8 cellular contexts compared by ENCODE assay signal in genomic region chr2:237421542-237422047, GRCh38. TPM values are rescaled to one million over a fixed set of nuclear protein-coding genes. Genes with fewer than 3 reads are reported as not detected.
DNase-seq lines count a peak whose midpoint lies in the region; ATAC-seq and TF ChIP-seq lines count a peak whose summit lies in the region.

No MANE protein-coding gene starts in this region.

- DNase-seq in AG09309 (ENCODE audit: low read depth) (no peak), GM23338 (ENCODE audit: low spot score) (peak; percentile 92), NCI-H526 (lab: John Stamatoyannopoulos, UW) (peak; percentile 17 to 74), memory B cell (ENCODE audit: low spot score in 2 of 2) (peak; percentile 11 to 27)
- DNase-seq in activated CD4-positive, alpha-beta T cell treated with anti-CD3 and anti-CD28 coated beads, Interleukin-2, amount 50 U/mL, for 4 hours = peak; percentile 79
- peak; percentile 62 for DNase-seq in effector CD8-positive, alpha-beta T cell (lab: John Stamatoyannopoulos, UW)
- peak; percentile 58 to 79 (median 74) for DNase-seq in stimulated activated CD4-positive, alpha-beta T cell treated with anti-CD3 and anti-CD28 coated beads, TNF-alpha, amount 100 ng/mL, for 48 hours (ENCODE audit: low read depth in 3 of 3)

- H3K4me1 Mint-ChIP-seq in GM23338 = peaks cover 5% of the 10 kb centered on the region
- H3K4me1 Mint-ChIP-seq in memory B cell = peaks cover 2% of the 10 kb centered on the region

- no peaks in the 10 kb centered on the region for H3K79me2 ChIP-seq in GM23338 (replicated peaks; ENCODE audit: insufficient read depth)

- no peak overlapping the region for H3K27ac ChIP-seq in GM23338 (ENCODE audit: low read depth)

- H3K4me2 ChIP-seq in GM23338 = 0 out of 2 replicates have a peak overlapping the region, but pooled peaks have one; percentile 34

- H3K9me3 Mint-ChIP-seq in GM23338 (no peaks in the 10 kb centered on the region), memory B cell (no peaks in the 10 kb centered on the region)

- TF ChIP-seq CTCF in AG09309 (IDR thresholded peaks at IDR 0.05; ENCODE audit: control insufficient read depth, insufficient read depth, low read depth, low read length, missing control alignments) (peak; percentile 95), GM23338 (conservative IDR thresholded peaks at IDR 0.05; ENCODE audit: low read depth in 2 of 2) (peak; percentile 79 to 93)

- H3K4me3 ChIP-seq in AG09309 (ENCODE audit: control insufficient read depth, low read depth, low read length) (peak overlapping the region; percentile 3; the same call in 1 of the 2 replicates), GM23338 (no peak overlapping the region)

- H3K36me3 Mint-ChIP-seq in GM23338 (ENCODE audit: low read depth) (no peaks in the 10 kb centered on the region; the same call in 2 of the 3 replicates), memory B cell (no peaks in the 10 kb centered on the region)

- no peaks in the 10 kb centered on the region for H3K27me3 ChIP-seq in GM23338 (ENCODE audit: insufficient read depth)

- H3K4me3 Mint-ChIP-seq in GM23338 (peak overlapping the region; percentile 49; the same call in 2 of the 3 replicates), memory B cell (no peak overlapping the region)

- H3K4me1 ChIP-seq in GM23338 (ENCODE audit: insufficient read depth) = peaks cover 7% of the 10 kb centered on the region

- H2AFZ ChIP-seq in GM23338 = peak overlapping the region; percentile 82

- H3K27me3 Mint-ChIP-seq in GM23338 (ENCODE audit: insufficient read depth, low read depth, poor library complexity) (peaks cover 5% of the 10 kb centered on the region), memory B cell (peaks cover 9% of the 10 kb centered on the region)

- H3K27ac Mint-ChIP-seq in GM23338 (no peak overlapping the region), memory B cell (no peak overlapping the region)

- peak; percentile 100 for ATAC-seq in GM23338
- ATAC-seq in memory B cell (ENCODE audit: low read depth) = peak; percentile 37
- no peak for ATAC-seq in GM21390 (IDR thresholded peaks at IDR 0.05; ENCODE audit: unreplicated experiment)

- no peaks in the 10 kb centered on the region; the same call in 1 of the 2 replicates for H4K20me1 ChIP-seq in GM23338 (replicated peaks; ENCODE audit: insufficient read depth)

- H3F3A ChIP-seq in GM23338 (replicated peaks; ENCODE audit: low read depth) = no peaks in the 10 kb centered on the region

- no peaks in the 10 kb centered on the region for H3K36me3 ChIP-seq in GM23338 (ENCODE audit: insufficient read depth)

- H3K9me2 ChIP-seq in GM23338 (ENCODE audit: insufficient read depth) = 0 out of 2 replicates have a peak, but pooled peaks cover 3% of the 10 kb centered on the region

TF ChIP-seq in GM23338, 12 proteins besides CTCF, POLR2A, EP300 and RAD21 (continues in another document):
- TF ChIP-seq JUNB (IDR thresholded peaks at IDR 0.05; ENCODE audit: unreplicated experiment) (no peak), POLR2AphosphoS5 (IDR thresholded peaks at IDR 0.05; ENCODE audit: low read depth) (no peak), ZNF462 (CRISPR knock-in tag; IDR thresholded peaks at IDR 0.05) (no peak), ZNF114 (CRISPR knock-in tag; IDR thresholded peaks at IDR 0.05) (no peak), ZNF331 (CRISPR knock-in tag; IDR thresholded peaks at IDR 0.05; ENCODE audit: low read depth) (no peak), NANOG (IDR thresholded peaks at IDR 0.05; ENCODE audit: borderline replicate concordance) (no peak)
- TF ChIP-seq, protein P1, sequence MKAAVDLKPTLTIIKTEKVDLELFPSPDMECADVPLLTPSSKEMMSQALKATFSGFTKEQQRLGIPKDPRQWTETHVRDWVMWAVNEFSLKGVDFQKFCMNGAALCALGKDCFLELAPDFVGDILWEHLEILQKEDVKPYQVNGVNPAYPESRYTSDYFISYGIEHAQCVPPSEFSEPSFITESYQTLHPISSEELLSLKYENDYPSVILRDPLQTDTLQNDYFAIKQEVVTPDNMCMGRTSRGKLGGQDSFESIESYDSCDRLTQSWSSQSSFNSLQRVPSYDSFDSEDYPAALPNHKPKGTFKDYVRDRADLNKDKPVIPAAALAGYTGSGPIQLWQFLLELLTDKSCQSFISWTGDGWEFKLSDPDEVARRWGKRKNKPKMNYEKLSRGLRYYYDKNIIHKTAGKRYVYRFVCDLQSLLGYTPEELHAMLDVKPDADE (IDR thresholded peaks at IDR 0.05) = no peak
- TF ChIP-seq, protein P2, sequence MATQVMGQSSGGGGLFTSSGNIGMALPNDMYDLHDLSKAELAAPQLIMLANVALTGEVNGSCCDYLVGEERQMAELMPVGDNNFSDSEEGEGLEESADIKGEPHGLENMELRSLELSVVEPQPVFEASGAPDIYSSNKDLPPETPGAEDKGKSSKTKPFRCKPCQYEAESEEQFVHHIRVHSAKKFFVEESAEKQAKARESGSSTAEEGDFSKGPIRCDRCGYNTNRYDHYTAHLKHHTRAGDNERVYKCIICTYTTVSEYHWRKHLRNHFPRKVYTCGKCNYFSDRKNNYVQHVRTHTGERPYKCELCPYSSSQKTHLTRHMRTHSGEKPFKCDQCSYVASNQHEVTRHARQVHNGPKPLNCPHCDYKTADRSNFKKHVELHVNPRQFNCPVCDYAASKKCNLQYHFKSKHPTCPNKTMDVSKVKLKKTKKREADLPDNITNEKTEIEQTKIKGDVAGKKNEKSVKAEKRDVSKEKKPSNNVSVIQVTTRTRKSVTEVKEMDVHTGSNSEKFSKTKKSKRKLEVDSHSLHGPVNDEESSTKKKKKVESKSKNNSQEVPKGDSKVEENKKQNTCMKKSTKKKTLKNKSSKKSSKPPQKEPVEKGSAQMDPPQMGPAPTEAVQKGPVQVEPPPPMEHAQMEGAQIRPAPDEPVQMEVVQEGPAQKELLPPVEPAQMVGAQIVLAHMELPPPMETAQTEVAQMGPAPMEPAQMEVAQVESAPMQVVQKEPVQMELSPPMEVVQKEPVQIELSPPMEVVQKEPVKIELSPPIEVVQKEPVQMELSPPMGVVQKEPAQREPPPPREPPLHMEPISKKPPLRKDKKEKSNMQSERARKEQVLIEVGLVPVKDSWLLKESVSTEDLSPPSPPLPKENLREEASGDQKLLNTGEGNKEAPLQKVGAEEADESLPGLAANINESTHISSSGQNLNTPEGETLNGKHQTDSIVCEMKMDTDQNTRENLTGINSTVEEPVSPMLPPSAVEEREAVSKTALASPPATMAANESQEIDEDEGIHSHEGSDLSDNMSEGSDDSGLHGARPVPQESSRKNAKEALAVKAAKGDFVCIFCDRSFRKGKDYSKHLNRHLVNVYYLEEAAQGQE (IDR thresholded peaks at IDR 0.05; ENCODE audit: unreplicated experiment) = no peak

RNA-seq across cellular contexts. Expression of gene COL6A3, which starts 7.6 kb away (rescaled TPM):
- total RNA-seq in GM23338 (2014; rRNA removed; shearing (Covaris generic)) = 7.3 and 8.7 TPM in 2 replicates
- 1.2 TPM in 2 replicates for polyA plus RNA-seq in GM23338 (2016; fragmentation: Nextera tagmentation; extraction: Ambion mirVana)
